In the genomic region with DNA sequence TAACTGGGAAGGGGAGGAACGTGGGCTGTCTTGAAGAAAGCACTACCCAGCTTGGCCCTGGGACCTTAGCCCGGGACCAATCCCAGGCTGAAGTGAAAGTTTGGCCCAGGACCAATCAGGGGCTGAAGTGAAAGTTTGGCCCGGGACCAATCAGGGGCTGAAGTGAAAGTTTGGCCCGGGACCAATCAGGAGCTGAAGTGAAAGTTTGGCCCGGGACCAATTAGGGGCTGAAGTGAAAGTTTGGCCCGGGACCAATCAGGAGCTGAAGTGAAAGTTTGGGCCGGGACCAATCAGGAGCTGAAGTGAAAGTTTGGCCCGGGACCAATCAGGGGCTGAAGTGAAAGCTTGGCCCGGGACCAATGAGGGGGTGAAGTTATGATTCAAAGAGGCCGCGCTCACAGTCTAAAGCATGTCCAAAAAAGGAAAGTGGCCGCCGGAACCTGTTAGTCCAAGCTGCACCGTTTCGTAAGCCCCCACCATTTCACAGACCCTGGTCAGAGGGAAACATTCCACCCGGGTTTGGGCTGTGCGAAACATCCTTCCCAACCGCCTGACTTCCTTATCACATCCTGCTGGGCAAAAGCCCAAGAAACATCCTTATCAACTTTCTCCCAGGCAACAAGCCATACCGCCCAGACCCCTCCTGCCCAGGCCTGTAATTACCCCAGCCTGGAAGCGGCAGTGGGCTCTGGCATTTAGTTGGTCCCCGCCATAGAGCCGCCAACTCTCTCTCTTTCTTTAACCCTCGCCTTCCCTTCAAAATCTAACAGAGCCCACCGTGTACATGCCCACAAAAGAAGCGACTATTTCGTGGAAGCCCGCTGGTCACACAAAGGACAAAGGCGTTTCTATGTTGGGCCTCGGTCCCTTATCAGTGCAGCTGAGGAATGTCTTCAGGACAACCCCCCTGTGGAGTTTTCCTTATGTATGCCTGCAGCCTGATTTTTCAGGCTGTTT, we compare ENCODE assay signal across 8 cellular contexts. TPM values are rescaled to one million over a fixed set of nuclear protein-coding genes. Genes with fewer than 3 reads are reported as not detected.
A peak's percentile ranks its signal among the peaks of the same experiment; 100 is the strongest.
DNase-seq lines count a peak whose midpoint lies in the region; ATAC-seq and TF ChIP-seq lines count a peak whose summit lies in the region.

No MANE protein-coding gene starts in this region.

- DNase-seq in Caki2 (ENCODE audit: low read depth): peak; percentile 95
- DNase-seq in HFF-Myc (ENCODE audit: extremely low read depth, low read depth): peak; percentile 3
- DNase-seq in SK-N-DZ (ENCODE audit: low spot score): peak; percentile 73
- peak; percentile 77 for DNase-seq in coronary artery (ENCODE audit: low spot score)
- peak; percentile 77 for DNase-seq in kidney tubule cell (ENCODE audit: low spot score)
- peak; percentile 16 for DNase-seq in stimulated activated CD4-positive, alpha-beta T cell treated with anti-CD3 and anti-CD28 coated beads, Interleukin-4, amount 100 ng/mL, for 24 hours
- no peak for DNase-seq in NCI-H2171 (lab: John Stamatoyannopoulos, UW)

- H3K27ac ChIP-seq in coronary artery: peak overlapping the region; percentile 56 to 86

- in situ Hi-C loops in Caki2 (cut with HindIII; ENCODE audit: low pct_unique_long_range_greater_than_20kb, low sequenced_read_pairs): no loop called here

- peak overlapping the region; percentile 86 for H3K4me3 ChIP-seq in HFF-Myc (replicated peaks; ENCODE audit: low read depth, low read length)
- H3K4me3 ChIP-seq in coronary artery: peak overlapping the region; percentile 83

- no peak for ATAC-seq in HG03095 (IDR thresholded peaks at IDR 0.05; ENCODE audit: unreplicated experiment)

- TF ChIP-seq CTCF in HFF-Myc (IDR thresholded peaks at IDR 0.05; ENCODE audit: low read depth, low read length, missing control alignments) (no peak), coronary artery (IDR thresholded peaks at IDR 0.05) (no peak)

RNA-seq across cellular contexts. Expression of gene ZNF850, which starts 1.1 kb away (rescaled TPM):
- 14.2 and 22.3 TPM in 2 replicates for total RNA-seq in Caki2 (2014; rRNA removed; shearing (Covaris generic); ENCODE audit: low replicate concordance)
- 8.0 and 10.6 TPM in 2 replicates for polyA plus RNA-seq in SK-N-DZ (2014; cell fraction: cytosol; rRNA removed)
- 2.9 TPM in 2 replicates for polyA plus RNA-seq in SK-N-DZ (2014; cell fraction: nucleus; rRNA removed)
